8 cellular contexts compared by ENCODE assay signal in the genomic region with DNA sequence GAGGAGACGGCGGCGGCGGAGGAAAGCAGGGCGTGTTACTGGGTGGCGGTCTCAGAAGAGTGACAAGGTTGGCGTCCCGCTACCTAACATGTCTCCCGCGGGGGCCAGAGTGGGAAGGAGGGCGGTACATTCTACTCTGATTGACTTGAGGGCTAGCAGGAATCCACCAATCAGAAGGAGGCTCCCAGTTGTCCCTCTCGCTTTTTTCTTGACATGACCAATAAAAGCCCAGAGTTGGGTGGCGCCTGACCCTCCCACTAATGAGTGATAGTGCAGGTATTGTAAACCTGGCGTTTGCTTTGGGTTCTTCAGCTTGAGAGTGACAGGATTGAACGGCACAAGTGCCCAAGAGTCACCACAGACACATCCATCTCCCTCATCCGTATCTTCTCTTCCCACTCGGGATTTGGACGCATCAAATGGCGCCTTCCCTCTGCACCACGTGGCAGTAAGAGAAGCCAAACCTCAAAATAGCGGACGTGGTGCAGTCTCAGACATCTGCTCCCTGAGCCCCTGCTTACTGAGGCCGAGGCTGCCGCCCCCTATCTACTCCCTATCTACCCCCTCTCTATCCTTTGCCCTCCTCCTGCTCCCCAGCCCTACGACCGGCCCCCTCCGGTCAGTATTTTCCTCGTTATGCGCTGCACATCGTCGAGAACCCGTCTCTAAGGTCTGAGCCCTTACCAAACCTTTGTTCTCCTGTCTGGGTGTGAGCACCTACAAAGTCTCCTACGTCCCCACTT. TPM values are rescaled to one million over a fixed set of nuclear protein-coding genes. Genes with fewer than 3 reads are reported as not detected.
DNase-seq lines count a peak whose midpoint lies in the region; ATAC-seq and TF ChIP-seq lines count a peak whose summit lies in the region.

No MANE protein-coding gene starts in this region.

- no peaks in the 10 kb centered on the region for H3K9me3 ChIP-seq in liver (ENCODE audit: control insufficient read depth in 4 of 4, low read length in 3 of 4)

- no peaks in the 10 kb centered on the region for H3K27me3 Mint-ChIP-seq in CD14-positive monocyte (ENCODE audit: low read depth in 3 of 3)

- no peaks in the 10 kb centered on the region for H3K9me3 Mint-ChIP-seq in CD14-positive monocyte

- TF ChIP-seq RAD21 in liver (IDR thresholded peaks at IDR 0.05): no peak

- peaks cover 0 to 20% (median 12%) of the 10 kb centered on the region in 4 donors for H3K4me1 ChIP-seq in liver (ENCODE audit: control insufficient read depth in 4 of 4, insufficient read depth in 4 of 4, low read length in 3 of 4)

- ATAC-seq in GM19372 (IDR thresholded peaks at IDR 0.05; ENCODE audit: low read depth, unreplicated experiment) (peak; percentile 85), HG03521 (IDR thresholded peaks at IDR 0.05; ENCODE audit: unreplicated experiment) (peak; percentile 90)

- intact Hi-C loops in CD14-positive monocyte (cut with micrococcal nuclease): loop anchor here (2.0 to 10.0 kb wide), 3 partner anchors 34 to 320 kb away; partner anchors contain the start of genes CCT4 (in 1 of the 2) and XPO1 (in 1 of the 2)

- peak overlapping the region; percentile 98 for H3K4me3 Mint-ChIP-seq in CD14-positive monocyte

- peak overlapping the region; percentile 58 to 73 for H3K27ac ChIP-seq in liver (ENCODE audit: low read depth in 1 of 2, low read length in 2 of 2)

- TF ChIP-seq CTCF in CD14-positive monocyte (IDR thresholded peaks at IDR 0.05) (no peak), liver (IDR thresholded peaks at IDR 0.05; ENCODE audit: low read depth, low read length, missing input control) (peak; percentile 26)

- H3K4me1 Mint-ChIP-seq in CD14-positive monocyte: peaks cover 22% of the 10 kb centered on the region

- peak overlapping the region; percentile 76 to 89 (median 83) for H3K27ac Mint-ChIP-seq in CD14-positive monocyte

- H3K27me3 ChIP-seq in liver (ENCODE audit: control insufficient read depth in 4 of 4, insufficient read depth in 4 of 4, low read length in 3 of 4): no peaks in the 10 kb centered on the region

- peak overlapping the region; percentile 77 to 95 (median 93) for H3K4me3 ChIP-seq in liver (ENCODE audit: low read depth in 1 of 3, low read length in 3 of 3)

- peak overlapping the region; percentile 42 to 83 for H3K9ac ChIP-seq in liver (ENCODE audit: low read depth in 1 of 2, low read length in 2 of 2)

- H3K36me3 Mint-ChIP-seq in CD14-positive monocyte: peaks cover 0 to 2% of the 10 kb centered on the region in 2 donors

- H3K36me3 ChIP-seq in liver (ENCODE audit: control insufficient read depth in 4 of 4, insufficient read depth in 3 of 4, low read depth in 1 of 4, low read length in 3 of 4): no peaks in the 10 kb centered on the region

- peak; percentile 82 for DNase-seq in CD14-positive monocyte (ENCODE audit: low spot score)
- peak; percentile 96 for DNase-seq in NCI-H69 (lab: John Stamatoyannopoulos, UW)
- peak; percentile 63 to 91 for DNase-seq in activated CD4-positive, alpha-beta T cell treated with anti-CD3 and anti-CD28 coated beads, Interleukin-2, amount 50 U/mL, for 24 hours (ENCODE audit: low read depth in 1 of 2, low spot score in 1 of 2)
- DNase-seq in dermis microvascular lymphatic vessel endothelial cell (ENCODE audit: low read depth in 2 of 2): peak; percentile 96 to 98
- peak; percentile 93 for DNase-seq in stimulated activated CD4-positive, alpha-beta T cell treated with anti-CD3 and anti-CD28 coated beads, Interleukin-4, amount 100 ng/mL, for 24 hours

- WGBS in liver: under 1% methylated on average over 33 of the region's 33 CpGs

TF ChIP-seq in liver, 16 proteins besides CTCF, POLR2A, EP300 and RAD21:
- TF ChIP-seq EGR1 (IDR thresholded peaks at IDR 0.05; ENCODE audit: low read depth in 2 of 2) (no peak), SP1 (IDR thresholded peaks at IDR 0.05) (peak; percentile 73), REST (IDR thresholded peaks at IDR 0.05) (no peak), YY1 (IDR thresholded peaks at IDR 0.05) (peak; percentile 95), FOXA2 (IDR thresholded peaks at IDR 0.05) (no peak), HNF4A (conservative IDR thresholded peaks at IDR 0.05) (no peak), FOXA1 (IDR thresholded peaks at IDR 0.05) (no peak), NR2F2 (IDR thresholded peaks at IDR 0.05) (no peak), RXRA (IDR thresholded peaks at IDR 0.05) (no peak), JUND (IDR thresholded peaks at IDR 0.05) (peak in 1 of 2 donors; percentile 4), HNF4G (IDR thresholded peaks at IDR 0.05) (no peak), TAF1 (conservative IDR thresholded peaks at IDR 0.05) (peak; percentile 16), GABPA (IDR thresholded peaks at IDR 0.05 in 1 of 2, conservative IDR thresholded peaks at IDR 0.05 in 1 of 2) (no peak)
- TF ChIP-seq, protein P1, sequence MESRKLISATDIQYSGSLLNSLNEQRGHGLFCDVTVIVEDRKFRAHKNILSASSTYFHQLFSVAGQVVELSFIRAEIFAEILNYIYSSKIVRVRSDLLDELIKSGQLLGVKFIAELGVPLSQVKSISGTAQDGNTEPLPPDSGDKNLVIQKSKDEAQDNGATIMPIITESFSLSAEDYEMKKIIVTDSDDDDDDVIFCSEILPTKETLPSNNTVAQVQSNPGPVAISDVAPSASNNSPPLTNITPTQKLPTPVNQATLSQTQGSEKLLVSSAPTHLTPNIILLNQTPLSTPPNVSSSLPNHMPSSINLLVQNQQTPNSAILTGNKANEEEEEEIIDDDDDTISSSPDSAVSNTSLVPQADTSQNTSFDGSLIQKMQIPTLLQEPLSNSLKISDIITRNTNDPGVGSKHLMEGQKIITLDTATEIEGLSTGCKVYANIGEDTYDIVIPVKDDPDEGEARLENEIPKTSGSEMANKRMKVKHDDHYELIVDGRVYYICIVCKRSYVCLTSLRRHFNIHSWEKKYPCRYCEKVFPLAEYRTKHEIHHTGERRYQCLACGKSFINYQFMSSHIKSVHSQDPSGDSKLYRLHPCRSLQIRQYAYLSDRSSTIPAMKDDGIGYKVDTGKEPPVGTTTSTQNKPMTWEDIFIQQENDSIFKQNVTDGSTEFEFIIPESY (IDR thresholded peaks at IDR 0.05): peak; percentile 13
- TF ChIP-seq, protein P2, sequence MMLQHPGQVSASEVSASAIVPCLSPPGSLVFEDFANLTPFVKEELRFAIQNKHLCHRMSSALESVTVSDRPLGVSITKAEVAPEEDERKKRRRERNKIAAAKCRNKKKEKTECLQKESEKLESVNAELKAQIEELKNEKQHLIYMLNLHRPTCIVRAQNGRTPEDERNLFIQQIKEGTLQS (IDR thresholded peaks at IDR 0.05): no peak
- TF ChIP-seq, protein P3, sequence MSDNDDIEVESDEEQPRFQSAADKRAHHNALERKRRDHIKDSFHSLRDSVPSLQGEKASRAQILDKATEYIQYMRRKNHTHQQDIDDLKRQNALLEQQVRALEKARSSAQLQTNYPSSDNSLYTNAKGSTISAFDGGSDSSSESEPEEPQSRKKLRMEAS (IDR thresholded peaks at IDR 0.05): peak; percentile 64
TF ChIP-seq in liver: peak in this region for 6.

RNA-seq across cellular contexts. Expression of gene FAM161A, which starts 0.7 kb away (rescaled TPM):
- polyA plus RNA-seq in CD14-positive monocyte (under 1 TPM in 1 of 2 donors, not detected in 1; 0.25 TPM), liver (1 to 10 TPM in 1 of 2 donors, under 1 TPM in 1; 0.54 to 1.2 TPM)
- total RNA-seq in dermis microvascular lymphatic vessel endothelial cell (0.76 and 0.90 TPM in 2 replicates), liver (under 1 TPM; 0.59 to 0.98 TPM)

RNA-seq across cellular contexts. Expression of gene CCT4, which starts 33.9 kb away (rescaled TPM):
- 10 to 100 TPM; 73.1 to 78.1 TPM for polyA plus RNA-seq in CD14-positive monocyte
- 139 and 173 TPM in 2 replicates for total RNA-seq in dermis microvascular lymphatic vessel endothelial cell
- total RNA-seq in liver: 10 to 100 TPM; 35.7 to 65.2 TPM
- polyA plus RNA-seq in liver: 10 to 100 TPM; 37.8 to 39.0 TPM

RNA-seq across cellular contexts. Expression of gene COMMD1, which starts 50.9 kb away (rescaled TPM):
- polyA plus RNA-seq in CD14-positive monocyte: 10 to 100 TPM; 70.7 to 82.1 TPM
- total RNA-seq in dermis microvascular lymphatic vessel endothelial cell: 30.5 and 31.8 TPM in 2 replicates
- total RNA-seq in liver: 10 to 100 TPM; 17.4 to 21.1 TPM
- polyA plus RNA-seq in liver: 10 to 100 TPM; 20.4 to 47.9 TPM

Comparison
In these comparisons a context has a peak if more than half of its experiments do, and no peak if none do; other contexts are left out.
1. Peak in every context shown above with its lines: DNase-seq, ATAC-seq, H3K4me3 ChIP-seq and H3K27ac ChIP-seq.